12 cellular contexts compared by ENCODE assay signal in genomic region chrX:34275710-34276109, GRCh38.
DNase-seq lines count a peak whose midpoint lies in the region; ATAC-seq and TF ChIP-seq lines count a peak whose summit lies in the region.
"Had no signal": no experiment of that assay in that cellular context is flagged by ENCODE, and none has a peak within 500 bp of the region (broad histone marks: within the 10 kb centered on the region; RNA-seq: fewer than 3 reads in every experiment).

No MANE protein-coding gene starts in this region.

- H3K27me3 Mint-ChIP-seq in HFFc6 (ENCODE audit: insufficient read depth), result no peaks in the 10 kb centered on the region
- H3K27me3 Mint-ChIP-seq: activated naive CD8-positive, alpha-beta T cell; B cell had no signal

- no peak overlapping the region for H3K27ac Mint-ChIP-seq in HFFc6
- H3K27ac Mint-ChIP-seq: activated naive CD8-positive, alpha-beta T cell; B cell had no signal

- DNase-seq in Ammon's horn (ENCODE audit: low spot score) (peak; percentile 11), HT-29 (ENCODE audit: low spot score) (peak; percentile 7), OCI-M1 (lab: John Stamatoyannopoulos, UW) (peak; percentile 1), kidney glomerular epithelial cell (lab: John Stamatoyannopoulos, UW) (peak; percentile 5), HFFc6 (no peak)
- DNase-seq in activated T-cell treated with anti-CD3 and anti-CD28 coated beads, Interleukin-2, amount 50 U/mL, for 48 hours, result no peak
- DNase-seq in activated T-cell treated with anti-CD3 and anti-CD28 coated beads, Interleukin-2, amount 50 U/mL, for 1 hour, result no peak
- DNase-seq: caudate nucleus; stimulated activated CD4-positive, alpha-beta T cell treated with anti-CD3 and anti-CD28 coated beads, Interleukin-1b, Interleukin-23, amount 100 ng/mL, for 48 hours had no signal

- no peaks in the 10 kb centered on the region for H3K4me1 Mint-ChIP-seq in HFFc6 (ENCODE audit: low read depth)
- H3K4me1 Mint-ChIP-seq: B cell had no signal

- H3K36me3 Mint-ChIP-seq in HFFc6 (ENCODE audit: low read depth), result no peaks in the 10 kb centered on the region
- H3K36me3 Mint-ChIP-seq: activated naive CD8-positive, alpha-beta T cell had no signal

- no peak overlapping the region for H3K4me3 Mint-ChIP-seq in HFFc6
- H3K4me3 Mint-ChIP-seq: activated naive CD8-positive, alpha-beta T cell; B cell had no signal

- ATAC-seq in HG03139 (IDR thresholded peaks at IDR 0.05; ENCODE audit: unreplicated experiment), result no peak

- TF ChIP-seq CTCF in HFFc6 (IDR thresholded peaks at IDR 0.05), result no peak

- H3K9me3 Mint-ChIP-seq in HFFc6, result peaks cover 5% of the 10 kb centered on the region; the same call in 1 of the 2 replicates

Comparison
In these comparisons a context has a peak if more than half of its experiments do, and no peak if none do; other contexts are left out.
1. DNase-seq: peak in Ammon's horn (single experiment), HT-29 (single experiment), OCI-M1 (single experiment) and kidney glomerular epithelial cell (single experiment); none in activated T-cell treated with anti-CD3 and anti-CD28 coated beads, Interleukin-2, amount 50 U/mL, for 48 hours (0 of 2), activated T-cell treated with anti-CD3 and anti-CD28 coated beads, Interleukin-2, amount 50 U/mL, for 1 hour (single experiment) and HFFc6 (single experiment).